ENCODE assay signal across 24 cellular contexts in genomic region chr15:27686376-27686775, GRCh38.
DNase-seq lines count a peak whose midpoint lies in the region; ATAC-seq and TF ChIP-seq lines count a peak whose summit lies in the region.
"Had no signal": no experiment of that assay in that cellular context is flagged by ENCODE, and none has a peak within 500 bp of the region (broad histone marks: within the 10 kb centered on the region; RNA-seq: fewer than 3 reads in every experiment).

No MANE protein-coding gene starts in this region.

- H3K4me3 ChIP-seq in IMR-90 (ENCODE audit: insufficient read depth, low read depth, low read length), result no peak overlapping the region
- H3K4me3 ChIP-seq: dorsolateral prefrontal cortex, mucosa of descending colon, prostate gland, spleen had no signal

- H3K56ac ChIP-seq in IMR-90 (ENCODE audit: extremely low read depth, insufficient read depth, low read length), result no peak overlapping the region

- no peak overlapping the region for H4K5ac ChIP-seq in IMR-90 (ENCODE audit: low read depth, low read length)

- H3K27ac ChIP-seq in IMR-90 (ENCODE audit: insufficient read depth, low read length), result no peak overlapping the region
- no peak overlapping the region for H3K27ac ChIP-seq in RWPE1
- H3K27ac ChIP-seq: dorsolateral prefrontal cortex, prostate gland, spleen had no signal

- H3K27me3 Mint-ChIP-seq in chondrocyte (ENCODE audit: low read depth), result no peaks in the 10 kb centered on the region
- H3K27me3 Mint-ChIP-seq: activated CD4-positive, alpha-beta T cell treated with anti-CD3 and anti-CD28 coated beads, Interleukin-2, amount 10 ng/mL, durations not matched to agents 7 days and 5 days had no signal

- H4K8ac ChIP-seq in IMR-90 (ENCODE audit: low read depth in 2 of 2, low read length in 2 of 2), result no peak overlapping the region

- no peaks in the 10 kb centered on the region for H3K36me3 Mint-ChIP-seq in chondrocyte (ENCODE audit: low read depth)

- no peak overlapping the region for H2BK5ac ChIP-seq in IMR-90 (ENCODE audit: low read depth, low read length, poor library complexity, severe bottlenecking)

- DNase-seq in ACHN (peak; percentile 9), IMR-90 (peak; percentile 34), chondrocyte (ENCODE audit: low spot score) (no peak), kidney tubule cell (ENCODE audit: low spot score) (peak; percentile 67), RWPE1 (ENCODE audit: low spot score) (no peak), NCI-H146 treated with DMSO at 0.1 percent for 48 hours (lab: John Stamatoyannopoulos, UW; ENCODE audit: unreplicated experiment) (no peak), NCI-H510A (lab: John Stamatoyannopoulos, UW) (no peak)
- DNase-seq: 8988T; activated CD4-positive, alpha-beta T cell treated with anti-CD3 and anti-CD28 coated beads, Interleukin-2, amount 10 ng/mL, durations not matched to agents 7 days and 5 days; activated CD8-positive, alpha-beta memory T cell treated with anti-CD3 and anti-CD28 coated beads, Interleukin-2, amount 50 U/mL, for 4 hours; C1 segment of cervical spinal cord; dorsolateral prefrontal cortex; erythroblast; MM.1S; mucosa of descending colon; NCI-H146; NCI-H774; spleen; stimulated activated CD4-positive, alpha-beta T cell treated with anti-CD3 and anti-CD28 coated beads, Interleukin-4, amount 100 ng/mL, for 24 hours; T-helper 1 cell had no signal

- H3K9ac ChIP-seq in IMR-90 (ENCODE audit: low read depth, low read length), result no peak overlapping the region

- peaks cover 20% of the 10 kb centered on the region for H3K9me3 ChIP-seq in IMR-90 (ENCODE audit: control insufficient read depth, insufficient read depth, low read length)
- H3K9me3 ChIP-seq: prostate gland had no signal

- no peaks in the 10 kb centered on the region for H3K79me1 ChIP-seq in IMR-90 (ENCODE audit: low read depth in 1 of 2, low read length in 2 of 2)

- no peak overlapping the region for H3K14ac ChIP-seq in IMR-90 (replicated peaks; ENCODE audit: low read depth, low read length)

- no peak overlapping the region for H2BK20ac ChIP-seq in IMR-90 (ENCODE audit: low read depth, low read length)

- peaks cover 2% of the 10 kb centered on the region for H3K9me3 Mint-ChIP-seq in chondrocyte (ENCODE audit: low read depth)
- H3K9me3 Mint-ChIP-seq: neural crest cell had no signal

- in situ Hi-C loops in ACHN (cut with HindIII; ENCODE audit: low pct_ligation_motif_present, low pct_unique_long_range_greater_than_20kb, low sequenced_read_pairs) (no loop called here), IMR-90 (cut with MboI; ENCODE audit: low sequenced_read_pairs) (no loop called here)

- TF ChIP-seq POLR2A in IMR-90 (IDR thresholded peaks at IDR 0.05; ENCODE audit: low read depth, low read length), result no peak

- dilution Hi-C loops in IMR-90 (cut with HindIII; ENCODE audit: low sequenced_read_pairs, unreplicated experiment), result no loop called here

- H3K4me1 Mint-ChIP-seq in chondrocyte (ENCODE audit: low read depth), result peaks cover 40% of the 10 kb centered on the region
- H3K4me1 Mint-ChIP-seq: activated CD4-positive, alpha-beta T cell treated with anti-CD3 and anti-CD28 coated beads, Interleukin-2, amount 10 ng/mL, durations not matched to agents 7 days and 5 days had no signal

- H2AK5ac ChIP-seq in IMR-90 (ENCODE audit: low read depth, low read length), result no peak overlapping the region

- POLR2A ChIA-PET in IMR-90 (lab: Charles Lee; ENCODE audit: unreplicated experiment), result no interaction called here
- POLR2A ChIA-PET in RWPE1 (lab: Yijun Ruan, JAX; ENCODE audit: low non-redundant PET), result no interaction called here

- no peak overlapping the region for H2BK15ac ChIP-seq in IMR-90 (ENCODE audit: low read depth, low read length)

- ATAC-seq in IMR-90 (ENCODE audit: low read depth) (no peak), HG03442 (IDR thresholded peaks at IDR 0.05; ENCODE audit: unreplicated experiment) (no peak)
- ATAC-seq: left lobe of liver, mucosa of descending colon had no signal

- no peaks in the 10 kb centered on the region for H3K9me1 ChIP-seq in IMR-90 (ENCODE audit: insufficient read depth, low read length)

- CTCF ChIA-PET in IMR-90 (lab: Yijun Ruan, JAX), result interaction anchor here (0.5 kb wide), 1 partner anchor 38 kb away, joined by 3 read pairs; no protein-coding TSS in a partner anchor
- CTCF ChIA-PET in RWPE1 (lab: Yijun Ruan, JAX), result no interaction called here

- H3K4me1 ChIP-seq in IMR-90 (ENCODE audit: control insufficient read depth, insufficient read depth, low read length), result no peaks in the 10 kb centered on the region
- H3K4me1 ChIP-seq: prostate gland, spleen had no signal

- no peak overlapping the region for H3K23ac ChIP-seq in IMR-90 (ENCODE audit: low read depth, low read length)

- intact Hi-C loops in IMR-90 (cut with micrococcal nuclease), result no loop called here

- no peak for TF ChIP-seq RAD21 in IMR-90 (IDR thresholded peaks at IDR 0.05; ENCODE audit: low read length)

- H3K4me2 ChIP-seq in IMR-90 (ENCODE audit: low read depth, low read length), result no peak overlapping the region

- H2AFZ ChIP-seq in IMR-90 (replicated peaks; ENCODE audit: low read length, poor library complexity), result no peak overlapping the region

- H2BK120ac ChIP-seq in IMR-90 (ENCODE audit: low read depth, low read length), result no peak overlapping the region

- no peak overlapping the region for H2AK9ac ChIP-seq in IMR-90 (replicated peaks; ENCODE audit: low read depth, low read length, poor library complexity)

- no TSS peak for BruUV-seq in IMR-90 (replicated peaks; lab: Mats Ljungman, UMichigan)

- H3K27me3 ChIP-seq in IMR-90 (ENCODE audit: control insufficient read depth, insufficient read depth, low read length), result no peaks in the 10 kb centered on the region
- H3K27me3 ChIP-seq: dorsolateral prefrontal cortex, spleen had no signal

- H3K36me3 ChIP-seq in IMR-90 (ENCODE audit: control insufficient read depth, insufficient read depth, low read length), result no peaks in the 10 kb centered on the region
- H3K36me3 ChIP-seq: prostate gland, spleen had no signal

- no CpG with 5 or more reads among the region's 3 CpGs for WGBS in IMR-90 (ENCODE audit: extremely low coverage in 2 of 2, insufficient read length in 1 of 2), 2 experiments

- no peaks in the 10 kb centered on the region for H4K20me1 ChIP-seq in IMR-90 (ENCODE audit: insufficient read depth, low read length)

- no peak overlapping the region for H3K4ac ChIP-seq in IMR-90 (ENCODE audit: low read depth, low read length)

- no peak overlapping the region for H4K91ac ChIP-seq in IMR-90 (ENCODE audit: insufficient read depth, low read depth, low read length)

- no peak overlapping the region for H3K4me3 Mint-ChIP-seq in chondrocyte (ENCODE audit: unreplicated experiment)
- H3K4me3 Mint-ChIP-seq: activated CD4-positive, alpha-beta T cell treated with anti-CD3 and anti-CD28 coated beads, Interleukin-2, amount 10 ng/mL, durations not matched to agents 7 days and 5 days; neural crest cell had no signal

- no peak overlapping the region for H3K18ac ChIP-seq in IMR-90 (ENCODE audit: low read depth, low read length)

- no peak for TF ChIP-seq CTCF in IMR-90 (conservative IDR thresholded peaks at IDR 0.05; ENCODE audit: low read depth, low read length)
- no peak for TF ChIP-seq CTCF in chondrocyte (IDR thresholded peaks at IDR 0.05)
- no peak for TF ChIP-seq CTCF in RWPE1 (conservative IDR thresholded peaks at IDR 0.05; ENCODE audit: low read depth)

- peak overlapping the region; percentile 87 for H3K27ac Mint-ChIP-seq in chondrocyte (ENCODE audit: unreplicated experiment)
- H3K27ac Mint-ChIP-seq: activated CD4-positive, alpha-beta T cell treated with anti-CD3 and anti-CD28 coated beads, Interleukin-2, amount 10 ng/mL, durations not matched to agents 7 days and 5 days had no signal

TF ChIP-seq in IMR-90, 13 proteins besides CTCF, POLR2A, EP300 and RAD21:
- no peak for TF ChIP-seq FOS (IDR thresholded peaks at IDR 0.05; ENCODE audit: low read depth, low read length)
- no peak for TF ChIP-seq SMC3 (IDR thresholded peaks at IDR 0.05; ENCODE audit: low read depth, low read length)
- no peak for TF ChIP-seq BHLHE40 (IDR thresholded peaks at IDR 0.05; ENCODE audit: low read depth, low read length)
- no peak for TF ChIP-seq RCOR1 (IDR thresholded peaks at IDR 0.05; ENCODE audit: insufficient replicate concordance, low read length)
- TF ChIP-seq ELK1 (IDR thresholded peaks at IDR 0.05; ENCODE audit: borderline replicate concordance, low read depth, low read length), result no peak

Comparison
In these comparisons a context has a peak if more than half of its experiments do, and no peak if none do; other contexts are left out.
1. DNase-seq: peak in ACHN (single experiment), IMR-90 (single experiment) and kidney tubule cell (single experiment); none in chondrocyte (single experiment), RWPE1 (single experiment), NCI-H146 treated with DMSO at 0.1 percent for 48 hours (single experiment) and NCI-H510A (single experiment).